13 cellular contexts compared by ENCODE assay signal in genomic region chr3:40691598-40691905, GRCh38.
DNase-seq lines count a peak whose midpoint lies in the region; ATAC-seq and TF ChIP-seq lines count a peak whose summit lies in the region.
"Had no signal": no experiment of that assay in that cellular context is flagged by ENCODE, and none has a peak within 500 bp of the region (broad histone marks: within the 10 kb centered on the region; RNA-seq: fewer than 3 reads in every experiment).

No MANE protein-coding gene starts in this region.

- in situ Hi-C loops in transverse colon (cut with MboI; ENCODE audit: low pct_ligation_motif_present in 1 of 4, low pct_unique_long_range_greater_than_20kb in 1 of 4, low sequenced_read_pairs in 3 of 4), result no loop called here

- intact Hi-C loops in transverse colon (cut with DNase I; ENCODE audit: low total_unique reads), result no loop called here

- peaks cover 12 to 25% (median 16%) of the 10 kb centered on the region in 4 donors for H3K4me1 ChIP-seq in transverse colon

- no peak for TF ChIP-seq POLR2A in transverse colon (IDR thresholded peaks at IDR 0.05)

- no peak overlapping the region for H3K4me3 ChIP-seq in transverse colon
- H3K4me3 ChIP-seq: GM23338 had no signal

- no peak for TF ChIP-seq CTCF in transverse colon (IDR thresholded peaks at IDR 0.05)

- H3K9me3 ChIP-seq in transverse colon, result no peaks in the 10 kb centered on the region
- H3K9me3 ChIP-seq: SK-N-SH had no signal

- H3K27ac ChIP-seq in transverse colon, result peak overlapping the region; percentile 22 to 50 (median 38)

- no peak for TF ChIP-seq EP300 in transverse colon (IDR thresholded peaks at IDR 0.05; ENCODE audit: low read depth)

- DNase-seq in RPMI7951 (ENCODE audit: low read depth) (peak; percentile 37), medulla oblongata (ENCODE audit: extremely low spot score) (peak; percentile 79), transverse colon (no peak), KG1 (lab: John Stamatoyannopoulos, UW) (no peak)
- DNase-seq: CD4-positive, alpha-beta T cell; NCI-H2081 treated with DMSO at 0.1 percent for 48 hours; SK-N-SH; stimulated activated CD4-positive, alpha-beta T cell treated with anti-CD3 and anti-CD28 coated beads, Interleukin-2, amount 100 ng/mL, for 24 hours had no signal

- ATAC-seq in esophagus mucosa (peak; percentile 20), GM18868 (IDR thresholded peaks at IDR 0.05; ENCODE audit: unreplicated experiment) (no peak), HG02885 (IDR thresholded peaks at IDR 0.05; ENCODE audit: poor library complexity, unreplicated experiment) (no peak)
- ATAC-seq: activated naive CD4-positive, alpha-beta T cell treated with anti-CD3 and anti-CD28 coated beads, Interleukin-2, amount 50 U/mL, for 72 hours; GM23338 had no signal

- WGBS in transverse colon (ENCODE audit: low coverage in 1 of 2), 2 donors, result 40% methylated on average over 1 of the region's 1 CpG; no CpG with 5 or more reads in 1 of the 2 donors

- no peaks in the 10 kb centered on the region for H3K36me3 ChIP-seq in transverse colon

- no peaks in the 10 kb centered on the region for H3K27me3 ChIP-seq in transverse colon

Comparison
In these comparisons a context has a peak if more than half of its experiments do, and no peak if none do; other contexts are left out.
1. DNase-seq: peak in RPMI7951 (single experiment) and medulla oblongata (single experiment); none in transverse colon (single experiment) and KG1 (single experiment).